In the genomic region with DNA sequence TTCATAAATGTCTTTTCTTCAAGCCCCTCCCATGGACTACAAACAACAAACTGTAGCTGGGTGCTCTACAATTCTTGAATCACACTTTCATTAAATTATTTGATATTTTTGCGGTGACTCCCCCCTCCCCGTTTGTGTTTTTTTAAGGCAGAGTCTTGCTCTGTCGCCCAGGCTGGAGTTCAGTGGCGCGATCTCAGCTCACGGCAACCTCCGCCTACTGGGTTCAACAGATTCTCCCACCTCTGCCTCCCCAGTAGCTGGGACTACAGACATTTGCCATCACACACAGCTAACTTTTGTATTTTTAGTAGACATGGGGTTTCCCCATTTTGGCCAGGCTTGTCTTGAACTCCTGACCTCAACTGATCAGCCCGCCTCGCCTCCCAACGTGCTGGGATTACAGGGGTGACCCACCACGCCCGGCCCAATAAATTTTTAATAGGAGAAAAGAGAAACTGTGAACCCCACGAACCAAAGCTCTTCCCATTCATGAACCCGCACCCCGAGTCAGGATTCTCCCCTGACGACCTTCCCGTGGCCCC, we compare ENCODE assay signal across 8 cellular contexts. TPM values are rescaled to one million over a fixed set of nuclear protein-coding genes. Genes with fewer than 3 reads are reported as not detected.
DNase-seq lines count a peak whose midpoint lies in the region; ATAC-seq and TF ChIP-seq lines count a peak whose summit lies in the region.

No MANE protein-coding gene starts in this region.

- H3K9me3 ChIP-seq in BE2C, result no peaks in the 10 kb centered on the region; the same call in 1 of the 2 replicates
- no peaks in the 10 kb centered on the region for H3K9me3 ChIP-seq in naive thymus-derived CD4-positive, alpha-beta T cell (ENCODE audit: control insufficient read depth in 2 of 3, low read length in 3 of 3)

- peaks cover 9 to 54% (median 33%) of the 10 kb centered on the region in 7 donors for H3K4me1 Mint-ChIP-seq in naive thymus-derived CD4-positive, alpha-beta T cell

- no peak for TF ChIP-seq CTCF in BE2C (IDR thresholded peaks at IDR 0.05; ENCODE audit: low read depth, low read length)
- TF ChIP-seq CTCF in LNCaP clone FGC (IDR thresholded peaks at IDR 0.05; ENCODE audit: control insufficient read depth, extremely low read depth, insufficient read depth), result no peak

- H3K27ac Mint-ChIP-seq in naive thymus-derived CD4-positive, alpha-beta T cell, result peak overlapping the region; percentile 99 to 100 (median 100)

- POLR2A ChIA-PET in naive thymus-derived CD4-positive, alpha-beta T cell (lab: Charles Lee), result interaction anchor here (0.6 to 7.0 kb wide), 35 partner anchors 9 to 1685 kb away, joined by 3 to 130 read pairs (median 4); partner anchors contain the start of genes ATP13A1, ZNF101, ZNF14 and ZNF253

- CTCF ChIA-PET in naive thymus-derived CD4-positive, alpha-beta T cell (lab: Charles Lee), result interaction anchor here (0.7 to 1.1 kb wide), 3 partner anchors 31 to 45 kb away, joined by 3 to 5 read pairs (median 3); partner anchors contain the start of gene ZNF253

- peak overlapping the region; percentile 98 for H3K27ac ChIP-seq in naive thymus-derived CD4-positive, alpha-beta T cell (ENCODE audit: low read depth, low read length)

- H3K36me3 ChIP-seq in BE2C, result peaks cover 17% of the 10 kb centered on the region
- peaks cover 0 to 17% (median 4%) of the 10 kb centered on the region in 3 experiments for H3K36me3 ChIP-seq in naive thymus-derived CD4-positive, alpha-beta T cell (ENCODE audit: control insufficient read depth in 2 of 3, insufficient read depth in 3 of 3, low read length in 3 of 3)

- no peak for ATAC-seq in naive thymus-derived CD4-positive, alpha-beta T cell

- H3K27me3 ChIP-seq in BE2C, result no peaks in the 10 kb centered on the region
- H3K27me3 ChIP-seq in naive thymus-derived CD4-positive, alpha-beta T cell (ENCODE audit: control insufficient read depth in 2 of 2, insufficient read depth in 2 of 2, low read length in 2 of 2), result no peaks in the 10 kb centered on the region

- intact Hi-C loops in naive thymus-derived CD4-positive, alpha-beta T cell (cut with micrococcal nuclease), result loop anchor here (1.0 to 5.0 kb wide), 10 partner anchors 44 to 284 kb away; partner anchors contain the start of genes ATP13A1 (in 2 of the 2), ZNF101 (in 2 of the 2), ZNF14 (in 2 of the 2) and ZNF93 (in 2 of the 2)

- DNase-seq in BE2C (no peak), LNCaP clone FGC (ENCODE audit: low read depth) (no peak), cerebellar cortex (ENCODE audit: low spot score) (peak; percentile 2), NCI-H2107 treated with DMSO at 0.1 percent for 48 hours (lab: John Stamatoyannopoulos, UW; ENCODE audit: unreplicated experiment) (no peak), D341Med (ENCODE audit: low spot score) (no peak), kidney glomerular epithelial cell (lab: John Stamatoyannopoulos, UW) (no peak), NOMO-1 treated with dmso at 0.1 percent for 144 hours (lab: John Stamatoyannopoulos, UW; ENCODE audit: unreplicated experiment) (no peak)
- DNase-seq in naive thymus-derived CD4-positive, alpha-beta T cell, result peak in 1 of 9 donors; percentile 25

- peak overlapping the region; percentile 96 for H3K4me3 ChIP-seq in BE2C (ENCODE audit: low read depth, low read length)
- H3K4me3 ChIP-seq in LNCaP clone FGC (ENCODE audit: low read depth, low read length), result peak overlapping the region; percentile 89
- peak overlapping the region; percentile 69 for H3K4me3 ChIP-seq in naive thymus-derived CD4-positive, alpha-beta T cell (ENCODE audit: low read length)

- H3K9me3 Mint-ChIP-seq in naive thymus-derived CD4-positive, alpha-beta T cell, result peaks cover 0 to 54% (median 15%) of the 10 kb centered on the region in 11 donors

- H3K36me3 Mint-ChIP-seq in naive thymus-derived CD4-positive, alpha-beta T cell, result peaks cover 12 to 52% (median 40%) of the 10 kb centered on the region in 5 donors

- no peaks in the 10 kb centered on the region for H3K4me1 ChIP-seq in BE2C
- peaks cover 26% of the 10 kb centered on the region in 2 donors for H3K4me1 ChIP-seq in naive thymus-derived CD4-positive, alpha-beta T cell (ENCODE audit: control insufficient read depth in 2 of 2, insufficient read depth in 2 of 2, low read length in 2 of 2)

- H3K4me3 Mint-ChIP-seq in naive thymus-derived CD4-positive, alpha-beta T cell, result peak overlapping the region; percentile 97 to 100 (median 99)

- no peaks in the 10 kb centered on the region for H3K27me3 Mint-ChIP-seq in naive thymus-derived CD4-positive, alpha-beta T cell

RNA-seq across cellular contexts. Expression of gene ZNF506, which starts 0.7 kb away (rescaled TPM):
- polyA plus RNA-seq in BE2C (2012; ENCODE audit: insufficient read depth, insufficient read length, low read depth), result 7.8 TPM
- total RNA-seq in naive thymus-derived CD4-positive, alpha-beta T cell, result 10 to 100 TPM; 20.4 to 93.9 (median 55.7) TPM
- 10 to 100 TPM; 23.5 to 35.9 TPM for polyA plus RNA-seq in naive thymus-derived CD4-positive, alpha-beta T cell

RNA-seq across cellular contexts. Expression of gene ZNF253, which starts 44.8 kb away (rescaled TPM):
- polyA plus RNA-seq in BE2C (2012; ENCODE audit: insufficient read depth, insufficient read length, low read depth), result 5.6 TPM
- 10 to 100 TPM in 4 of 5 experiments, 1 to 10 TPM in 1; 9.5 to 33.8 (median 14.8) TPM for total RNA-seq in naive thymus-derived CD4-positive, alpha-beta T cell
- polyA plus RNA-seq in naive thymus-derived CD4-positive, alpha-beta T cell, result 10 to 100 TPM in 1 of 2 donors, 1 to 10 TPM in 1; 9.8 to 16.0 TPM
